9 cellular contexts compared by ENCODE assay signal in the genomic region with DNA sequence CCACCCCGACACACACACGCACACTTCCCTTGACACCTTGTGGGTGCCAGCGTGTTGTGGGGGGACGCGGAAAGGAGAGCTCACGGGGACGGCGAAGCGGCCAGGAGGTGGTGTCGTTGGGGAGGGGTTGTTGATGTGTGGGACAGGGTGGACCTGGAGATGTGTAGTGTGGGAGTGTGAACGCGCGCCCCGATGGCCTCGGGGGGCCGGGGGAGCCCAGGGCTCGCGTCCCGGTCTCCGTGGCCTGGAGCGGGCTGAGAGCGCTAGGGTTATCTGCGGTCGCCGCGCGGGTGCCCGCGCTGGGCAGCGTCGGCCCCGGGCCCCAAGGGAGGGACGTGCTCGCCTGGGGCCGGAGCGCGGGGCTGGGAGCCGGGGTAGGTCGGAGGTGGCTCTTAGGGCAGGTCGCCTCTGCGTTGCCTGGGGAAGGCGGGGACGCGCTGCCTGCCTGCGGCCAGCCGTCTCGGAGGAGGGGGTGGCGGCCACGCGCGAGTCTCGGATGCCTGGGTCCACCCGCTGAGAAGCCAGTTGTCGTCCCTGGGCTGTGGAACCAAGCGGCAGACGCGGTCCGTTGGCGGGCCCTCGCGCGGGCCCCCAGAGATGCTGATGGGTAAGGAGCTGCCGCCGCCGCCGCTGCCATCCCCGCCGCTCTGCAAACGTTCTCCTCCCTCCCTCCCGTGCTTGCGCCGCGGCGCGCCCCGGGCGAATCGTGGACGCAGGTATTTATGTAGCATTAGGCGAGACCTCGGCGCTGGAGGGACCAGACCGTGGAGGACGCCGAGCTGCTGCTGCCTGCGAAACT. TPM values are rescaled to one million over a fixed set of nuclear protein-coding genes. Genes with fewer than 3 reads are reported as not detected.
DNase-seq lines count a peak whose midpoint lies in the region; ATAC-seq, FAIRE-seq and TF ChIP-seq lines count a peak whose summit lies in the region.
"Had no signal": no experiment of that assay in that cellular context is flagged by ENCODE, and none has a peak within 500 bp of the region (broad histone marks: within the 10 kb centered on the region; RNA-seq: fewer than 3 reads in every experiment).

No MANE protein-coding gene starts in this region.

- no peaks in the 10 kb centered on the region for H3K27me3 ChIP-seq in bronchial epithelial cell (ENCODE audit: control insufficient read depth, insufficient read depth, low read length)

- intact Hi-C loops in left colon (cut with DNase I, micrococcal nuclease) = no loop called here

- TF ChIP-seq CTCF in bronchial epithelial cell (IDR thresholded peaks at IDR 0.05; ENCODE audit: insufficient read depth, low read length, severe bottlenecking) = no peak

- H3K36me3 ChIP-seq in bronchial epithelial cell (ENCODE audit: control insufficient read depth, insufficient read depth, low read length) = no peaks in the 10 kb centered on the region

- H3K4me3 ChIP-seq in bronchial epithelial cell (ENCODE audit: low read depth, low read length) = peak overlapping the region; percentile 73

- FAIRE-seq in bronchial epithelial cell (lab: Jason Lieb, UNC) = no peak
- FAIRE-seq: G401.6 had no signal

- ATAC-seq in left colon (peak; percentile 20), HG03280 (IDR thresholded peaks at IDR 0.05; ENCODE audit: unreplicated experiment) (no peak), HG02763 (IDR thresholded peaks at IDR 0.05; ENCODE audit: unreplicated experiment) (no peak)
- ATAC-seq in stimulated activated naive CD8-positive, alpha-beta T cell treated with anti-CD3 and anti-CD28 coated beads, Interleukin-15, Interleukin-2, amounts not matched to agents 100 U/mL and 50 U/mL, for 24 hours = no peak

- DNase-seq in NCI-H2081 (lab: John Stamatoyannopoulos, UW) = peak; percentile 40 to 67
- DNase-seq in NCI-H2081 treated with DMSO at 0.1 percent for 48 hours (lab: John Stamatoyannopoulos, UW) = no peak
- peak; percentile 24 for DNase-seq in NCI-H748 treated with DMSO at 0.1 percent for 48 hours (lab: John Stamatoyannopoulos, UW)
- DNase-seq in bronchial epithelial cell (ENCODE audit: low read depth) = no peak
- DNase-seq in left colon = peak in 1 of 2 donors; percentile 44
- peak; percentile 18 for DNase-seq in stimulated activated naive CD8-positive, alpha-beta T cell treated with anti-CD3 and anti-CD28 coated beads, Interleukin-15, Interleukin-2, amounts not matched to agents 100 U/mL and 50 U/mL, for 24 hours

RNA-seq across cellular contexts. Expression of a gene that starts 1.6 kb away (rescaled TPM):
- total RNA-seq in bronchial epithelial cell (5.0 and 11.6 TPM in 2 replicates), left colon (1 to 10 TPM; 2.9 to 4.6 TPM)

Comparison
In these comparisons a context has a peak if more than half of its experiments do, and no peak if none do; other contexts are left out.
1. DNase-seq: peak in NCI-H2081 (2 of 2), NCI-H748 treated with DMSO at 0.1 percent for 48 hours (single experiment) and stimulated activated naive CD8-positive, alpha-beta T cell treated with anti-CD3 and anti-CD28 coated beads, Interleukin-15, Interleukin-2, amounts not matched to agents 100 U/mL and 50 U/mL, for 24 hours (single experiment); none in NCI-H2081 treated with DMSO at 0.1 percent for 48 hours (single experiment) and bronchial epithelial cell (single experiment).